ENCODE assay signal across 21 cellular contexts in the genomic region with DNA sequence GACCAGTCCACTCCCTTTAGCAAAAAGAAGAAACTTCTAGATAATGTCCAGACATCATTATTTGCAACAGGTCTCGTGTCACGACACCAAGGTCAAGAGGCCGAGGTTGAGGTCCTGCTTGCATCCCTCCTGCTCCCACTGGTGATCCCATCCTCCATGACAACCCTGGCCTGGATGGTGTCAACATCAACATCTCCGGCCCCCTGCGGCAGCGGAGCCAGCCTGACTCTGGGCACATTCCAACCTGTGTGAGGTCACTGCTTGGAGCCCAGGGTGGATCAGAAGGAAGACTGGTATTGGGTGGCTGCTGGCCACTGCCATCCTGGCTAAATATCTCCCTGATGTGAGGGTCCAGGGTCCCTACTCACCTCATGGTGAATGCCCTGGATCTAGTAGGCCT. TPM values are rescaled to one million over a fixed set of nuclear protein-coding genes. Genes with fewer than 3 reads are reported as not detected.
DNase-seq lines count a peak whose midpoint lies in the region; ATAC-seq and TF ChIP-seq lines count a peak whose summit lies in the region.
"Had no signal": no experiment of that assay in that cellular context is flagged by ENCODE, and none has a peak within 500 bp of the region (broad histone marks: within the 10 kb centered on the region; RNA-seq: fewer than 3 reads in every experiment).

No MANE protein-coding gene starts in this region.

- no peak overlapping the region for H4K5ac ChIP-seq in mesendoderm (ENCODE audit: low read length)

- peaks cover 16% of the 10 kb centered on the region for H3K4me1 ChIP-seq in body of pancreas
- no peaks in the 10 kb centered on the region for H3K4me1 ChIP-seq in mesendoderm (ENCODE audit: control insufficient read depth, low read depth, low read length)
- H3K4me1 ChIP-seq in adrenal gland (replicated peaks in 1 of 2): peaks cover 0 to 5% of the 10 kb centered on the region in 2 donors
- no peaks in the 10 kb centered on the region for H3K4me1 ChIP-seq in PC-9 (replicated peaks; ENCODE audit: insufficient read depth)
- H3K4me1 ChIP-seq: prostate gland had no signal

- H2BK5ac ChIP-seq in mesendoderm (ENCODE audit: low read length): no peak overlapping the region

- intact Hi-C loops in body of pancreas (cut with DNase I) (no loop called here), posterior vena cava (cut with DNase I) (no loop called here), adrenal gland (cut with DNase I) (no loop called here), PC-9 (cut with micrococcal nuclease; ENCODE audit: unreplicated experiment) (no loop called here)

- CTCF ChIA-PET in PC-9 (lab: Charles Lee): no interaction called here

- H3K56ac ChIP-seq in mesendoderm (ENCODE audit: low read length): no peak overlapping the region

- no peaks in the 10 kb centered on the region for H4K20me1 ChIP-seq in PC-9 (ENCODE audit: insufficient read depth)

- H3K9ac ChIP-seq in mesendoderm (ENCODE audit: low read length): no peak overlapping the region

- no peak overlapping the region for H3K4ac ChIP-seq in mesendoderm (ENCODE audit: low read depth, low read length)

- no peak for TF ChIP-seq CTCF in body of pancreas (IDR thresholded peaks at IDR 0.05)
- no peak for TF ChIP-seq CTCF in adrenal gland (IDR thresholded peaks at IDR 0.05)
- no peak for TF ChIP-seq CTCF in PC-9 (conservative IDR thresholded peaks at IDR 0.05)

- H3K79me2 ChIP-seq in mesendoderm (ENCODE audit: control insufficient read depth, insufficient read depth, low read length) (no peaks in the 10 kb centered on the region), PC-9 (ENCODE audit: low read depth) (no peaks in the 10 kb centered on the region)

- BruUV-seq in PC-9 (replicated peaks; lab: Mats Ljungman, UMichigan): no TSS peak

- POLR2A ChIA-PET in PC-9 (lab: Charles Lee; ENCODE audit: unreplicated experiment): no interaction called here

- no peak overlapping the region for H3K4me2 ChIP-seq in mesendoderm (ENCODE audit: low read length)
- no peak overlapping the region for H3K4me2 ChIP-seq in PC-9

- no peaks in the 10 kb centered on the region for H3K79me1 ChIP-seq in mesendoderm (ENCODE audit: low read length)

- ATAC-seq in body of pancreas: peak; percentile 74
- ATAC-seq: activated naive CD4-positive, alpha-beta T cell treated with anti-CD3 and anti-CD28 coated beads, Interleukin-2, amount 50 U/mL, for 72 hours; HCT116 had no signal

- H3K4me3 ChIP-seq in H7 (ENCODE audit: insufficient read depth, low read depth, low read length) (no peak overlapping the region), body of pancreas (no peak overlapping the region), mesendoderm (ENCODE audit: low read length) (no peak overlapping the region), adrenal gland (no peak overlapping the region), PC-9 (no peak overlapping the region)
- H3K4me3 ChIP-seq: lung, prostate gland, sigmoid colon had no signal

- 65 to 72% methylated on average over 2 to 6 of the region's 6 CpGs for WGBS in body of pancreas, 2 donors
- no CpG with 5 or more reads among the region's 6 CpGs for WGBS in mesendoderm (ENCODE audit: extremely low coverage, insufficient coverage, low lambda C conversion rate)
- 90 to 93% (median 90%) methylated on average over 2 to 6 of the region's 6 CpGs for WGBS in adrenal gland, 4 donors

- no peak overlapping the region for H2BK120ac ChIP-seq in mesendoderm (ENCODE audit: low read depth, low read length)

- no peak overlapping the region for H2AFZ ChIP-seq in PC-9

- DNase-seq in H7 (peak; percentile 51), body of pancreas (peak; percentile 43 to 68 (median 52)), mesendoderm (peak; percentile 90), substantia nigra (lab: John Stamatoyannopoulos, UW) (no peak), posterior vena cava (ENCODE audit: low spot score) (no peak), adrenal gland (no peak), NCI-H1694 treated with DMSO at 0.1 percent for 48 hours (lab: John Stamatoyannopoulos, UW) (no peak), PC-9 (no peak)
- DNase-seq: activated CD4-positive, alpha-beta memory T cell treated with anti-CD3 and anti-CD28 coated beads, Interleukin-2, amount 10 ng/mL, durations not matched to agents 7 days and 5 days; activated CD4-positive, CD25-positive, alpha-beta regulatory T cell treated with anti-CD3 and anti-CD28 coated beads, Interleukin-2, amount 50 U/mL, for 72 hours; head of caudate nucleus; kidney glomerular epithelial cell; NCI-H2081; NCI-H446; NCI-H774; sigmoid colon; stimulated activated naive CD4-positive, alpha-beta T cell treated with Interleukin-2 at 50 U/mL for 16 hours had no signal

- no peaks in the 10 kb centered on the region for H3K9me3 ChIP-seq in body of pancreas
- H3K9me3 ChIP-seq in adrenal gland (replicated peaks in 1 of 3): no peaks in the 10 kb centered on the region
- no peaks in the 10 kb centered on the region for H3K9me3 ChIP-seq in PC-9 (ENCODE audit: insufficient read depth, low read depth)
- H3K9me3 ChIP-seq: prostate gland, sigmoid colon had no signal

- no peak for TF ChIP-seq POLR2A in body of pancreas (IDR thresholded peaks at IDR 0.05)
- TF ChIP-seq POLR2A in adrenal gland (IDR thresholded peaks at IDR 0.05): no peak

- H3K23ac ChIP-seq in mesendoderm (ENCODE audit: low read length): no peak overlapping the region

- H2AK5ac ChIP-seq in mesendoderm (ENCODE audit: low read length): no peak overlapping the region

- H2BK15ac ChIP-seq in mesendoderm (replicated peaks; ENCODE audit: low read depth): no peak overlapping the region

- H3K27me3 ChIP-seq in H7 (ENCODE audit: control insufficient read depth, insufficient read depth, low read length) (no peaks in the 10 kb centered on the region), body of pancreas (no peaks in the 10 kb centered on the region), mesendoderm (ENCODE audit: insufficient read depth, low read length, poor library complexity) (no peaks in the 10 kb centered on the region), adrenal gland (no peaks in the 10 kb centered on the region), PC-9 (ENCODE audit: insufficient read depth, low read depth) (no peaks in the 10 kb centered on the region)
- H3K27me3 ChIP-seq: sigmoid colon had no signal

- H4K8ac ChIP-seq in mesendoderm (ENCODE audit: low read depth, low read length): no peak overlapping the region

- no peak overlapping the region for H3K18ac ChIP-seq in mesendoderm (ENCODE audit: low read length)

- no peaks in the 10 kb centered on the region for H3F3A ChIP-seq in PC-9 (ENCODE audit: insufficient read depth, low read depth)

- H3K36me3 ChIP-seq in H7 (replicated peaks; ENCODE audit: control insufficient read depth, insufficient read depth, low read length) (no peaks in the 10 kb centered on the region), body of pancreas (replicated peaks in 1 of 2; ENCODE audit: insufficient read depth in 1 of 2, low read depth in 2 of 2) (no peaks in the 10 kb centered on the region), mesendoderm (ENCODE audit: control insufficient read depth, insufficient read depth, low read length) (no peaks in the 10 kb centered on the region), adrenal gland (replicated peaks in 1 of 2) (no peaks in the 10 kb centered on the region), PC-9 (ENCODE audit: low read depth) (no peaks in the 10 kb centered on the region)
- H3K36me3 ChIP-seq: prostate gland, sigmoid colon had no signal

- H3K27ac ChIP-seq in body of pancreas: peak overlapping the region; percentile 27 to 79 (median 69)
- no peak overlapping the region for H3K27ac ChIP-seq in mesendoderm (ENCODE audit: low read depth, low read length)
- H3K27ac ChIP-seq in substantia nigra (ENCODE audit: low read depth, low read length, poor library complexity, severe bottlenecking): peak overlapping the region; percentile 100
- peak overlapping the region in 1 of 5 donors; percentile 63 for H3K27ac ChIP-seq in adrenal gland
- H3K27ac ChIP-seq in PC-9: no peak overlapping the region
- H3K27ac ChIP-seq: prostate gland, sigmoid colon had no signal

- no peaks in the 10 kb centered on the region for H3K9me2 ChIP-seq in PC-9 (ENCODE audit: insufficient read depth)

RNA-seq across cellular contexts. Expression of gene PADI2, which starts 28.4 kb away (rescaled TPM):
- total RNA-seq in H7 (2014; rRNA removed; shearing (Covaris generic)): 2.0 and 2.1 TPM in 2 replicates
- 1 to 10 TPM; 2.3 to 3.0 TPM for total RNA-seq in body of pancreas
- polyA plus RNA-seq in mesendoderm (2013, experiment 1 of 2): 0.65 TPM
- 0.56 TPM for polyA plus RNA-seq in mesendoderm (2013, experiment 2 of 2)
- total RNA-seq in posterior vena cava: 1 to 10 TPM in 1 of 2 donors, under 1 TPM in 1; 1.00 to 1.6 TPM
- under 1 TPM in 6 of 8 donors, not detected in 2; 0.39 to 0.88 (median 0.55) TPM for total RNA-seq in adrenal gland
- under 1 TPM; 0.20 to 0.48 (median 0.46) TPM for polyA plus RNA-seq in adrenal gland
- total RNA-seq in PC-9 (2021): 14.0 and 16.7 TPM in 2 replicates
- total RNA-seq: activated CD4-positive, alpha-beta memory T cell treated with anti-CD3 and anti-CD28 coated beads, Interleukin-2, amount 10 ng/mL, durations not matched to agents 7 days and 5 days had no signal

RNA-seq across cellular contexts. Expression of gene SDHB, which starts 37.0 kb away (rescaled TPM):
- 225 and 238 TPM in 2 replicates for total RNA-seq in H7 (2014; rRNA removed; shearing (Covaris generic))
- total RNA-seq in body of pancreas: 10 to 100 TPM; 38.9 to 59.4 TPM
- 114 TPM for polyA plus RNA-seq in mesendoderm (2013, experiment 1 of 2)
- 122 TPM for polyA plus RNA-seq in mesendoderm (2013, experiment 2 of 2)
- 10 to 100 TPM; 77.7 to 80.5 TPM for total RNA-seq in posterior vena cava
- 100 to 1,000 TPM; 108 to 243 (median 152) TPM for total RNA-seq in adrenal gland
- 100 to 1,000 TPM in 1 of 3 donors, 10 to 100 TPM in 2; 52.3 to 228 (median 64.9) TPM for polyA plus RNA-seq in adrenal gland
- total RNA-seq in PC-9 (2021): 101 and 123 TPM in 2 replicates

Comparison
In these comparisons a context has a peak if more than half of its experiments do, and no peak if none do; other contexts are left out.
1. DNase-seq: peak in H7 (single experiment), body of pancreas (4 of 4) and mesendoderm (single experiment); none in substantia nigra (0 of 49), posterior vena cava (single experiment), adrenal gland (0 of 7), NCI-H1694 treated with DMSO at 0.1 percent for 48 hours (single experiment) and PC-9 (0 of 2).
2. H3K27ac ChIP-seq: peak in body of pancreas (4 of 4) and substantia nigra (single experiment); none in mesendoderm (single experiment) and PC-9 (single experiment).